9 cellular contexts compared by ENCODE assay signal in genomic region chr1:220691039-220691684, GRCh38. TPM values are rescaled to one million over a fixed set of nuclear protein-coding genes. Genes with fewer than 3 reads are reported as not detected.
DNase-seq lines count a peak whose midpoint lies in the region; ATAC-seq and TF ChIP-seq lines count a peak whose summit lies in the region.
"Had no signal": no experiment of that assay in that cellular context is flagged by ENCODE, and none has a peak within 500 bp of the region (broad histone marks: within the 10 kb centered on the region; RNA-seq: fewer than 3 reads in every experiment).

No MANE protein-coding gene starts in this region.

- H4K20me1 ChIP-seq in GM23338 (replicated peaks; ENCODE audit: insufficient read depth) = 0 out of 2 replicates have a peak, but pooled peaks cover 3% of the 10 kb centered on the region

- H3K27ac Mint-ChIP-seq in GM23338 (no peak overlapping the region), T-cell (no peak overlapping the region)

- H3K9me3 ChIP-seq in right atrium auricular region = no peaks in the 10 kb centered on the region
- H3K9me3 ChIP-seq in prostate gland = no peaks in the 10 kb centered on the region

- H3K27ac ChIP-seq in GM23338 (ENCODE audit: low read depth) (no peak overlapping the region), right atrium auricular region (peak overlapping the region in 1 of 2 donors; percentile 72), prostate gland (peak overlapping the region; percentile 75 to 78)

- no peak for ATAC-seq in GM23338
- ATAC-seq in T-cell (replicated peaks in 1 of 4) = no peak
- no peak for ATAC-seq in HG02759 (IDR thresholded peaks at IDR 0.05; ENCODE audit: unreplicated experiment)
- ATAC-seq in GM21825 (IDR thresholded peaks at IDR 0.05; ENCODE audit: unreplicated experiment) = no peak

- H3K27me3 ChIP-seq in GM23338 (ENCODE audit: insufficient read depth) = peaks cover 33% of the 10 kb centered on the region
- H3K27me3 ChIP-seq in right atrium auricular region = no peaks in the 10 kb centered on the region
- no peaks in the 10 kb centered on the region for H3K27me3 ChIP-seq in prostate gland (replicated peaks; ENCODE audit: insufficient read depth)

- H3K4me3 ChIP-seq in GM23338 = peak overlapping the region; percentile 66
- peak overlapping the region; percentile 74 to 77 for H3K4me3 ChIP-seq in right atrium auricular region
- H3K4me3 ChIP-seq in prostate gland = peak overlapping the region; percentile 77 to 90

- peak overlapping the region; percentile 95 for H2AFZ ChIP-seq in GM23338

- POLR2A ChIA-PET in T-cell (lab: Charles Lee) = no interaction called here

- peak overlapping the region; percentile 99 for H3K4me2 ChIP-seq in GM23338

- no peak for TF ChIP-seq POLR2A in prostate gland (IDR thresholded peaks at IDR 0.05)

- H3K36me3 Mint-ChIP-seq in GM23338 (ENCODE audit: low read depth) (no peaks in the 10 kb centered on the region), T-cell (no peaks in the 10 kb centered on the region)

- no peaks in the 10 kb centered on the region for H3K9me3 Mint-ChIP-seq in GM23338
- no peaks in the 10 kb centered on the region for H3K9me3 Mint-ChIP-seq in T-cell

- TF ChIP-seq CTCF in GM23338 (conservative IDR thresholded peaks at IDR 0.05; ENCODE audit: low read depth in 2 of 2) (no peak), right atrium auricular region (IDR thresholded peaks at IDR 0.05) (no peak), prostate gland (IDR thresholded peaks at IDR 0.05) (no peak)

- H3K4me1 ChIP-seq in GM23338 (ENCODE audit: insufficient read depth) (0 out of 2 replicates have a peak, but pooled peaks cover 7% of the 10 kb centered on the region), right atrium auricular region (peaks cover 0 to 11% of the 10 kb centered on the region in 2 donors), prostate gland (replicated peaks) (no peaks in the 10 kb centered on the region)

- H3K36me3 ChIP-seq in GM23338 (ENCODE audit: insufficient read depth) (no peaks in the 10 kb centered on the region), right atrium auricular region (no peaks in the 10 kb centered on the region), prostate gland (no peaks in the 10 kb centered on the region)

- no peak for DNase-seq in GM23338 (ENCODE audit: low spot score)
- no peak for DNase-seq in T-cell
- no peak for DNase-seq in right atrium auricular region (ENCODE audit: low spot score)
- DNase-seq in prostate gland (ENCODE audit: low spot score) = peak; percentile 30
- no peak for DNase-seq in stimulated activated naive CD4-positive, alpha-beta T cell treated with Interleukin-2 at 50 U/mL for 16 hours (lab: John Stamatoyannopoulos, UW)
- no peak for DNase-seq in NCI-H1694 (lab: John Stamatoyannopoulos, UW)
- DNase-seq: stimulated activated CD4-positive, alpha-beta T cell treated with anti-CD3 and anti-CD28 coated beads, Interleukin-4, amount 100 ng/mL, for 1 hour had no signal

- H3F3A ChIP-seq in GM23338 (replicated peaks; ENCODE audit: low read depth) = 0 out of 2 replicates have a peak, but pooled peaks cover 3% of the 10 kb centered on the region

- peak overlapping the region; percentile 84 for H3K4me3 Mint-ChIP-seq in GM23338
- H3K4me3 Mint-ChIP-seq in T-cell = peak overlapping the region; percentile 66 to 71 (median 67)

- intact Hi-C loops in prostate gland (cut with DNase I) = loop anchor here (5.0 kb wide), 2 partner anchors 41 to 86 kb away; no protein-coding TSS in a partner anchor

- H3K4me1 Mint-ChIP-seq in GM23338 (peaks cover 10% of the 10 kb centered on the region; the same call in 2 of the 3 replicates), T-cell (peaks cover 4 to 10% (median 7%) of the 10 kb centered on the region in 3 donors)

- WGBS in prostate gland = 55% methylated on average over 16 of the region's 16 CpGs

- H3K9me2 ChIP-seq in GM23338 (ENCODE audit: insufficient read depth) = peaks cover 11% of the 10 kb centered on the region; the same call in 1 of the 2 replicates

- H3K27me3 Mint-ChIP-seq in GM23338 (ENCODE audit: insufficient read depth, low read depth, poor library complexity) (peaks cover 16% of the 10 kb centered on the region), T-cell (peaks cover 5 to 14% of the 10 kb centered on the region in 2 donors)

- CTCF ChIA-PET in T-cell (lab: Charles Lee) = interaction anchor here (0.7 to 1.5 kb wide), 2 partner anchors 42 kb away, joined by 4 to 9 read pairs; no protein-coding TSS in a partner anchor

- H3K79me2 ChIP-seq in GM23338 (replicated peaks; ENCODE audit: insufficient read depth) = no peaks in the 10 kb centered on the region

TF ChIP-seq in GM23338, 12 proteins besides CTCF, POLR2A, EP300 and RAD21:
- TF ChIP-seq STAT1 (IDR thresholded peaks at IDR 0.05; ENCODE audit: unreplicated experiment) (no peak), ZNF331 (CRISPR knock-in tag; IDR thresholded peaks at IDR 0.05; ENCODE audit: low read depth) (no peak), NANOG (IDR thresholded peaks at IDR 0.05; ENCODE audit: borderline replicate concordance) (no peak), EZH2 (IDR thresholded peaks at IDR 0.05; ENCODE audit: low read depth, unreplicated experiment) (peak; percentile 18)

RNA-seq across cellular contexts. Expression of gene C1orf115, which starts 1.0 kb away (rescaled TPM):
- 6.0 and 6.1 TPM in 2 replicates for total RNA-seq in GM23338 (2014; rRNA removed; shearing (Covaris generic))
- 2.5 and 2.9 TPM in 2 replicates for polyA plus RNA-seq in GM23338 (2016; fragmentation: Nextera tagmentation; extraction: Ambion mirVana)
- 1 to 10 TPM in 4 of 5 donors, under 1 TPM in 1; 0.45 to 1.6 (median 1.3) TPM for total RNA-seq in T-cell
- 10 to 100 TPM; 19.2 to 19.8 TPM for total RNA-seq in right atrium auricular region
- total RNA-seq in prostate gland = 10 to 100 TPM; 26.9 to 79.4 TPM

RNA-seq across cellular contexts. Expression of gene MTARC2, which starts 57.0 kb away (rescaled TPM):
- 4.1 and 4.3 TPM in 2 replicates for total RNA-seq in GM23338 (2014; rRNA removed; shearing (Covaris generic))
- polyA plus RNA-seq in GM23338 (2016; fragmentation: Nextera tagmentation; extraction: Ambion mirVana) = 7.7 and 8.0 TPM in 2 replicates
- total RNA-seq in T-cell = under 1 TPM in 3 of 5 donors, not detected in 2; 0.33 to 0.47 (median 0.41) TPM
- 10 to 100 TPM; 13.6 to 23.6 TPM for total RNA-seq in right atrium auricular region
- 10 to 100 TPM; 22.2 to 44.4 TPM for total RNA-seq in prostate gland
